Comparison of ENCODE assay signal across 8 cellular contexts in the genomic region with DNA sequence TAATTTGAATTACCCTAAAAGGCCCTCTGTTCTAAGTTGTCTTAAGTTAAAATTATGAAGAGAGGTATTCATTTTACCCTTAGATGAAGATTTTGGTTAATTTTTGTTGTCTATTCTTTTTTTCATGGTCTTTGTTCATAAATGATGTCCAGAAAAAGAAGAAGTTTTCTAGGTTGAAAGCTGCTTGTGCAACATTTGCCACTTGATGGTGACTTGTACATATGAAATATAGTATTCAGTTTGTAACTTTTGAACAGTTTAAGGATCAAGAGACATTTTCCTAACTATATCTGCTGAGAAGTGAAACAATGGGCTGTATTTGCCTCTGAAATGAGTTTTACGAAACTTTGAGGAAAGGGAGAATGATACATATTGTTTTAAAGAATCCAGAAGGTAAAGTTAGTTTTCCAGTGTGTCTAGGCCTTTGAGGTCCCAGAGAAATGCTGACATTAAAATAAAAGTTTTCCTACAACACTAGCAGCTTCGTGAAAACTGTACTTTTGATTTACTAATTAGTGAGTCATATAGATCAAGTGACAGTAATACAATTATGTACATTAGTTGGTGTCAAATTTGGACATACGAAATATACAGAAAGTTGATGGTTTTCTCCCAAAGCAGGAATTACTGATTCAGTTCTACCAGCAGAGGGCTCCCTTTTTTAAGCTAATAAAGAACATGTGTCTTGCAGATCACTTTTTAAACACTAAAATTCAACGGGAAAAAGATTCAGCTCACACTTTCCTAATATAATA.
DNase-seq lines count a peak whose midpoint lies in the region; ATAC-seq and TF ChIP-seq lines count a peak whose summit lies in the region.

No MANE protein-coding gene starts in this region.

- TF ChIP-seq CTCF in ascending aorta (IDR thresholded peaks at IDR 0.05) (peak; percentile 61 to 70 (median 66)), type B pancreatic cell (conservative IDR thresholded peaks at IDR 0.05) (peak; percentile 92)

- H3K4me3 Mint-ChIP-seq in type B pancreatic cell, result peak overlapping the region; percentile 15

- peaks cover 11% of the 10 kb centered on the region for H3K79me2 ChIP-seq in ACC112 (ENCODE audit: control insufficient read depth, insufficient read depth, low read length, unreplicated experiment)

- peaks cover 25% of the 10 kb centered on the region for H3K4me1 ChIP-seq in ACC112 (ENCODE audit: control insufficient read depth, insufficient read depth, low read length, unreplicated experiment)
- H3K4me1 ChIP-seq in ascending aorta, result peaks cover 9 to 43% of the 10 kb centered on the region in 2 donors

- H3K27ac ChIP-seq in ACC112 (ENCODE audit: low read depth, low read length) (peak overlapping the region; percentile 44), ascending aorta (peak overlapping the region in 1 of 2 donors; percentile 91)

- H3K27me3 Mint-ChIP-seq in type B pancreatic cell, result peaks cover 7% of the 10 kb centered on the region

- H2AFZ ChIP-seq in ACC112 (ENCODE audit: low read length, unreplicated experiment), result no peak overlapping the region

- H3K4me3 ChIP-seq in ACC112 (ENCODE audit: low read depth, low read length) (no peak overlapping the region), ascending aorta (no peak overlapping the region)

- no peaks in the 10 kb centered on the region for H3K9me3 Mint-ChIP-seq in type B pancreatic cell

- peaks cover 59% of the 10 kb centered on the region for H3K4me1 Mint-ChIP-seq in type B pancreatic cell (ENCODE audit: unreplicated experiment)

- DNase-seq in EH (ENCODE audit: low read depth), result peak; percentile 68
- peak; percentile 1 for DNase-seq in NCI-H345 treated with DMSO at 0.1 percent for 48 hours (lab: John Stamatoyannopoulos, UW; ENCODE audit: unreplicated experiment)
- no peak for DNase-seq in ascending aorta (ENCODE audit: low spot score in 2 of 2)
- peak; percentile 62 for DNase-seq in kidney glomerular epithelial cell (lab: John Stamatoyannopoulos, UW)
- no peak for DNase-seq in type B pancreatic cell (ENCODE audit: extremely low spot score, unreplicated experiment)
- DNase-seq in effector CD8-positive, alpha-beta T cell (lab: John Stamatoyannopoulos, UW), result no peak

- no peaks in the 10 kb centered on the region for H3K9me3 ChIP-seq in ascending aorta

- H3K36me3 Mint-ChIP-seq in type B pancreatic cell, result peaks cover 16% of the 10 kb centered on the region

- H3K27me3 ChIP-seq in ACC112 (ENCODE audit: insufficient read depth, low read length) (no peaks in the 10 kb centered on the region), ascending aorta (no peaks in the 10 kb centered on the region)

- peak overlapping the region; percentile 67 for H3K27ac Mint-ChIP-seq in type B pancreatic cell

- intact Hi-C loops in ascending aorta (cut with DNase I), result loop anchor here (1.0 to 5.0 kb wide), 4 partner anchors 91 to 677 kb away; no protein-coding TSS in a partner anchor

- peaks cover 7% of the 10 kb centered on the region; the same call in 1 of the 2 replicates for H3K36me3 ChIP-seq in ACC112 (ENCODE audit: insufficient read depth, low read length)
- peaks cover 9 to 36% of the 10 kb centered on the region in 2 donors for H3K36me3 ChIP-seq in ascending aorta

- no peak for ATAC-seq in HG03342 (IDR thresholded peaks at IDR 0.05; ENCODE audit: unreplicated experiment)

Comparison
In these comparisons a context has a peak if more than half of its experiments do, and no peak if none do; other contexts are left out.
1. DNase-seq: peak in EH (single experiment), NCI-H345 treated with DMSO at 0.1 percent for 48 hours (single experiment) and kidney glomerular epithelial cell (single experiment); none in ascending aorta (0 of 2), type B pancreatic cell (single experiment) and effector CD8-positive, alpha-beta T cell (single experiment).